ENCODE assay signal across 23 cellular contexts in the genomic region with DNA sequence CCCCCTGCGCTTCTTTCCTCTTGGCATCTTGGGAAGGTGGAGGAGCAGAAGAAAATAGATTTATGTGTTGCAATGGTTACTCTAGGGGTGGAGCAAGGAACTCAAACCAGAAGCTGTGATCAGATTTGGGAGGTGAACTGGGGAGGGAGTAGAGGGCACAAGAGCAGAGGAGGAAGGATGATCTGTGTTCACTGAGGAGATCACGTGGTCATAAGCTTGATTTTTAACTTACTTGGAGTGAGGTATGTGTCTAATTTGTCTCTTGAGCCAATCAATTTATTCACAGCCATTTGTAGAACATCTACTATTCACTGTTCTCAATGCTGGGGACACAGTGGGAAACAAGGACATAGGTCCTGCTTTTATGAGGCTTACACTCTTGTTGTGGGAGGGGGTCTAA. TPM values are rescaled to one million over a fixed set of nuclear protein-coding genes. Genes with fewer than 3 reads are reported as not detected.
DNase-seq lines count a peak whose midpoint lies in the region; ATAC-seq, FAIRE-seq and TF ChIP-seq lines count a peak whose summit lies in the region.
"Had no signal": no experiment of that assay in that cellular context is flagged by ENCODE, and none has a peak within 500 bp of the region (broad histone marks: within the 10 kb centered on the region; RNA-seq: fewer than 3 reads in every experiment).

No MANE protein-coding gene starts in this region.

- TF ChIP-seq CTCF in OCI-LY3 (IDR thresholded peaks at IDR 0.05; ENCODE audit: low read depth, low read length) (no peak), GM12878 (IDR thresholded peaks at IDR 0.05 in 2 of 3, conservative IDR thresholded peaks at IDR 0.05 in 1 of 3; ENCODE audit: control insufficient read depth in 2 of 3, extremely low read depth in 1 of 3, insufficient read depth in 1 of 3, low read depth in 3 of 3, low read length in 3 of 3) (no peak), bronchial epithelial cell (IDR thresholded peaks at IDR 0.05; ENCODE audit: insufficient read depth, low read length, severe bottlenecking) (no peak), neural cell (IDR thresholded peaks at IDR 0.05; ENCODE audit: poor library complexity, severe bottlenecking) (no peak)

- BruUV-seq in GM12878 (replicated peaks; lab: Mats Ljungman, UMichigan), result no TSS peak

- H3K27me3 ChIP-seq in OCI-LY3 (ENCODE audit: low read depth, low read length) (no peaks in the 10 kb centered on the region), GM12878 (replicated peaks in 1 of 2; ENCODE audit: control insufficient read depth in 2 of 2, insufficient read depth in 2 of 2, low read length in 1 of 2) (peaks cover 0 to 1% of the 10 kb centered on the region in 2 experiments; a peak in 1 of 4 replicates), bronchial epithelial cell (ENCODE audit: control insufficient read depth, insufficient read depth, low read length) (no peaks in the 10 kb centered on the region), neural cell (ENCODE audit: insufficient read depth, low read depth, low read length) (no peaks in the 10 kb centered on the region)
- H3K27me3 ChIP-seq in effector memory CD4-positive, alpha-beta T cell (replicated peaks; ENCODE audit: control insufficient read depth, insufficient read depth, low read length, poor library complexity, severe bottlenecking), result no peaks in the 10 kb centered on the region
- H3K27me3 ChIP-seq: BE2C, BLaER1 had no signal

- no peaks in the 10 kb centered on the region for H3F3A ChIP-seq in neural cell (ENCODE audit: insufficient read depth, low read length, poor library complexity, severe bottlenecking)

- H3K9ac ChIP-seq in OCI-LY3 (ENCODE audit: low read length) (no peak overlapping the region), GM12878 (ENCODE audit: control insufficient read depth, insufficient read depth, low read length) (no peak overlapping the region), neural cell (ENCODE audit: low read length) (no peak overlapping the region)
- H3K9ac ChIP-seq: BLaER1 had no signal

- H3K36me3 ChIP-seq in OCI-LY3 (replicated peaks; ENCODE audit: low read depth, low read length) (no peaks in the 10 kb centered on the region), GM12878 (ENCODE audit: control insufficient read depth in 2 of 2, insufficient read depth in 2 of 2, low read length in 1 of 2) (no peaks in the 10 kb centered on the region), bronchial epithelial cell (ENCODE audit: control insufficient read depth, insufficient read depth, low read length) (no peaks in the 10 kb centered on the region), neural cell (ENCODE audit: insufficient read depth, low read length) (no peaks in the 10 kb centered on the region)
- no peaks in the 10 kb centered on the region for H3K36me3 ChIP-seq in effector memory CD4-positive, alpha-beta T cell (ENCODE audit: control insufficient read depth, insufficient read depth, low read length)
- H3K36me3 ChIP-seq: BE2C, BLaER1 had no signal

- peaks cover 11% of the 10 kb centered on the region for H3K4me1 ChIP-seq in OCI-LY3 (ENCODE audit: low read length)
- H3K4me1 ChIP-seq in GM12878 (ENCODE audit: control insufficient read depth, insufficient read depth, low read length), result no peaks in the 10 kb centered on the region
- H3K4me1 ChIP-seq in effector memory CD4-positive, alpha-beta T cell (ENCODE audit: control insufficient read depth, insufficient read depth, low read length, poor library complexity, severe bottlenecking), result peaks cover 3% of the 10 kb centered on the region
- H3K4me1 ChIP-seq: BE2C had no signal

- in situ Hi-C loops in GM12878 (cut with MboI), result no loop called here

- TF ChIP-seq POLR2A in GM12878 (IDR thresholded peaks at IDR 0.05; ENCODE audit: low read depth, low read length), result no peak

- H3K27ac ChIP-seq in OCI-LY3 (ENCODE audit: low read length), result no peak overlapping the region
- no peak overlapping the region for H3K27ac ChIP-seq in GM12878 (ENCODE audit: control insufficient read depth, insufficient read depth)
- peak overlapping the region; percentile 50 for H3K27ac ChIP-seq in neural cell (ENCODE audit: low read length)
- H3K27ac ChIP-seq in effector memory CD4-positive, alpha-beta T cell (ENCODE audit: insufficient read depth, low read length, poor library complexity, severe bottlenecking), result no peak overlapping the region
- H3K27ac ChIP-seq: BLaER1 had no signal

- H3K4me2 ChIP-seq in OCI-LY3 (ENCODE audit: low read length), result peak overlapping the region; percentile 36; the same call in 1 of the 2 replicates
- no peak overlapping the region for H3K4me2 ChIP-seq in GM12878 (ENCODE audit: control insufficient read depth, insufficient read depth)
- no peak overlapping the region for H3K4me2 ChIP-seq in neural cell (ENCODE audit: low read length)
- H3K4me2 ChIP-seq: BLaER1 had no signal

- H2AFZ ChIP-seq in OCI-LY3 (ENCODE audit: low read depth, low read length) (no peak overlapping the region), GM12878 (ENCODE audit: control insufficient read depth, low read depth, low read length) (no peak overlapping the region), neural cell (ENCODE audit: low read depth, low read length) (no peak overlapping the region)

- 0% methylated on average over 2 of the region's 2 CpGs for WGBS in GM12878 (ENCODE audit: insufficient coverage, insufficient replicate concordance, low lambda C conversion rate, missing lambda C conversion rate)

- no peaks in the 10 kb centered on the region for H4K20me1 ChIP-seq in OCI-LY3 (ENCODE audit: insufficient read depth, low read length)
- H4K20me1 ChIP-seq in GM12878 (ENCODE audit: control insufficient read depth, insufficient read depth), result no peaks in the 10 kb centered on the region; the same call in 1 of the 2 replicates
- no peaks in the 10 kb centered on the region for H4K20me1 ChIP-seq in neural cell (ENCODE audit: insufficient read depth)
- H4K20me1 ChIP-seq: BLaER1 had no signal

- TF ChIP-seq RAD21 in GM12878 (IDR thresholded peaks at IDR 0.05; ENCODE audit: insufficient read depth, low read depth, low read length) (no peak), neural cell (conservative IDR thresholded peaks at IDR 0.05) (no peak)

- intact Hi-C loops in GM12878 (cut with micrococcal nuclease; ENCODE audit: unreplicated experiment), result loop anchor here (5.0 kb wide), 1 partner anchor 237 kb away; no protein-coding TSS in a partner anchor

- DNase-seq in GM12878 (ENCODE audit: low read depth, low spot score), result no peak
- DNase-seq in bronchial epithelial cell (ENCODE audit: low read depth), result no peak
- no peak for DNase-seq in effector memory CD4-positive, alpha-beta T cell
- no peak for DNase-seq in stimulated activated naive CD8-positive, alpha-beta T cell treated with anti-CD3 and anti-CD28 coated beads, Interleukin-15, Interleukin-2, amounts not matched to agents 100 U/mL and 50 U/mL, for 24 hours
- DNase-seq in NCI-H69 (lab: John Stamatoyannopoulos, UW), result no peak
- no peak for DNase-seq in superior temporal gyrus (ENCODE audit: extremely low spot score)
- DNase-seq: 8988T; ACHN; BE2C; C1 segment of cervical spinal cord; CD4-positive, alpha-beta memory T cell; CD4-positive, CD25-positive, alpha-beta regulatory T cell; CD8-positive, alpha-beta memory T cell; DMS 273 treated with DMSO at 0.1 percent for 48 hours; DND-41; EL; GDM1 had no signal

- CTCF ChIA-PET in GM12878 (lab: Yijun Ruan, JAX), result interaction anchor here (1.0 to 2.5 kb wide), 6 partner anchors 13 to 430 kb away, joined by 3 to 19 read pairs (median 5); no protein-coding TSS in a partner anchor

- ATAC-seq in GM12878, result no peak
- no peak for ATAC-seq in stimulated activated naive CD8-positive, alpha-beta T cell treated with anti-CD3 and anti-CD28 coated beads, Interleukin-15, Interleukin-2, amounts not matched to agents 100 U/mL and 50 U/mL, for 24 hours

- SMC1A ChIA-PET in GM12878 (lab: Charles Lee; ENCODE audit: uncharacterized antibody, unreplicated experiment), result interaction anchor here (1.1 to 2.6 kb wide), 6 partner anchors 14 to 407 kb away, joined by 3 to 11 read pairs (median 6); no protein-coding TSS in a partner anchor

- RAD21 ChIA-PET in GM12878 (lab: Charles Lee; ENCODE audit: unreplicated experiment), result interaction anchor here (0.6 to 2.9 kb wide), 4 partner anchors 17 to 263 kb away, joined by 3 to 8 read pairs (median 6); no protein-coding TSS in a partner anchor

- H3K9me2 ChIP-seq in neural cell (ENCODE audit: insufficient read depth, low read length), result no peaks in the 10 kb centered on the region

- H3K9me3 ChIP-seq in OCI-LY3 (ENCODE audit: insufficient read depth, low read length), result no peaks in the 10 kb centered on the region
- no peaks in the 10 kb centered on the region; the same call in 2 of the 3 replicates for H3K9me3 ChIP-seq in GM12878 (replicated peaks; ENCODE audit: control insufficient read depth, insufficient read depth, low read length)
- H3K9me3 ChIP-seq in neural cell (ENCODE audit: low read length), result no peaks in the 10 kb centered on the region
- H3K9me3 ChIP-seq in effector memory CD4-positive, alpha-beta T cell (ENCODE audit: control insufficient read depth, low read length), result no peaks in the 10 kb centered on the region
- H3K9me3 ChIP-seq: BE2C had no signal

- FAIRE-seq in GM12878 (lab: Jason Lieb, UNC) (no peak), bronchial epithelial cell (lab: Jason Lieb, UNC) (peak; percentile 68)
- FAIRE-seq: A204.1, GM12891, GM19239 had no signal

- H3K4me3 ChIP-seq in OCI-LY3 (ENCODE audit: low read length) (no peak overlapping the region), GM12878 (no peak overlapping the region), bronchial epithelial cell (ENCODE audit: low read depth, low read length) (no peak overlapping the region), neural cell (ENCODE audit: low read length) (no peak overlapping the region)
- H3K4me3 ChIP-seq in effector memory CD4-positive, alpha-beta T cell (ENCODE audit: insufficient read depth, low read depth, low read length, poor library complexity, severe bottlenecking), result no peak overlapping the region
- H3K4me3 ChIP-seq: BLaER1 had no signal

- TF ChIP-seq EP300 in GM12878 (IDR thresholded peaks at IDR 0.05; ENCODE audit: borderline replicate concordance in 1 of 2, control insufficient read depth in 1 of 2, low read depth in 2 of 2, low read length in 2 of 2), result no peak
- no peak for TF ChIP-seq EP300 in neural cell (conservative IDR thresholded peaks at IDR 0.05; ENCODE audit: poor library complexity, severe bottlenecking)

- POLR2A ChIA-PET in GM12878 (lab: Charles Lee), result no interaction called here

- H3K79me2 ChIP-seq in OCI-LY3 (ENCODE audit: low read length) (no peaks in the 10 kb centered on the region), GM12878 (ENCODE audit: control insufficient read depth, insufficient read depth, low read length) (no peaks in the 10 kb centered on the region), neural cell (replicated peaks; ENCODE audit: insufficient read depth, low read length) (no peaks in the 10 kb centered on the region)

RNA-seq across cellular contexts. Expression of a gene that starts 24.8 kb away (rescaled TPM):
- total RNA-seq in GM12878 (2013; cell fraction: nucleolus; rRNA removed), result 202 and 214 TPM in 2 replicates
- total RNA-seq in GM12878 (2014; rRNA removed), result 60.0 and 69.4 TPM in 2 replicates
- total RNA-seq in GM12878 (2014; rRNA removed; fragmentation: Illumina TruSeq; extraction: Trizol), result 65.0 and 66.4 TPM in 2 replicates
- total RNA-seq in GM12878 (2021), result 166 and 178 TPM in 2 replicates
- 57.7 TPM for polyA plus RNA-seq in GM12878 (2011; ENCODE audit: low read depth)
- 94.5 and 176 TPM in 2 replicates for polyA plus RNA-seq in GM12878 (2011; rRNA removed)
- 223 and 282 TPM in 2 replicates for polyA plus RNA-seq in GM12878 (2011; cell fraction: cytosol; rRNA removed)
- polyA plus RNA-seq in GM12878 (2011; cell fraction: nucleus; rRNA removed), result 60.1 and 67.9 TPM in 2 replicates
- polyA plus RNA-seq in GM12878 (2012), result 108 and 130 TPM in 2 replicates
- polyA plus RNA-seq in GM12878 (2014; fragmentation: Illumina TruSeq; extraction: Trizol), result 17.8 and 51.8 TPM in 2 replicates
- 1 to 10 TPM; 5.2 to 8.2 TPM for polyA plus RNA-seq in GM12878 (2014; fragmentation: Nextera tagmentation; extraction: Ambion mirVana)
- polyA plus RNA-seq in GM12878 (2014; rRNA removed), result 97.7 and 100 TPM in 2 replicates
- 100 to 1,000 TPM; 159 to 180 TPM for polyA plus RNA-seq in GM12878 (2016; fragmentation: Nextera tagmentation; extraction: Ambion mirVana)
- polyA minus RNA-seq in GM12878 (2011; rRNA and poly(A)+ RNA removed), result 136 and 174 TPM in 2 replicates
- 59.5 and 63.5 TPM in 2 replicates for polyA minus RNA-seq in GM12878 (2011; cell fraction: cytosol; rRNA and poly(A)+ RNA removed)
- polyA minus RNA-seq in GM12878 (2011; cell fraction: nucleus; rRNA and poly(A)+ RNA removed), result 29.3 and 45.1 TPM in 2 replicates
- total RNA-seq in bronchial epithelial cell, result 48.7 and 84.9 TPM in 2 replicates
- polyA plus RNA-seq in neural cell, result 0.84 and 2.3 TPM in 2 replicates
- not detected in 2 replicates for polyA minus RNA-seq in neural cell
